Comparison of ENCODE assay signal across 8 cellular contexts in genomic region chr6:125985967-125986294, GRCh38. TPM values are rescaled to one million over a fixed set of nuclear protein-coding genes. Genes with fewer than 3 reads are reported as not detected.
DNase-seq lines count a peak whose midpoint lies in the region; ATAC-seq and TF ChIP-seq lines count a peak whose summit lies in the region.

No MANE protein-coding gene starts in this region.

- ATAC-seq in DND-41 (ENCODE audit: insufficient read depth, low read depth) (no peak), RWPE2 (ENCODE audit: low read depth) (no peak; the same call in 2 of the 3 replicates), right cardiac atrium (no peak), HG03378 (IDR thresholded peaks at IDR 0.05; ENCODE audit: unreplicated experiment) (no peak)
- ATAC-seq in stimulated activated naive CD8-positive, alpha-beta T cell treated with anti-CD3 and anti-CD28 coated beads, Interleukin-15, Interleukin-2, amounts not matched to agents 100 U/mL and 50 U/mL, for 24 hours: no peak

- peak overlapping the region; percentile 87 for H2AFZ ChIP-seq in DND-41 (ENCODE audit: low read depth, low read length)

- DNase-seq in DND-41 (no peak), RWPE2 (ENCODE audit: low spot score) (no peak), right cardiac atrium (no peak), NAMALWA (ENCODE audit: low spot score) (no peak), kidney tubule cell (ENCODE audit: low spot score) (no peak)
- DNase-seq in stimulated activated naive CD8-positive, alpha-beta T cell treated with anti-CD3 and anti-CD28 coated beads, Interleukin-15, Interleukin-2, amounts not matched to agents 100 U/mL and 50 U/mL, for 24 hours: no peak

- H3K27me3 ChIP-seq in DND-41 (ENCODE audit: insufficient read depth, low read length, poor library complexity) (no peaks in the 10 kb centered on the region), RWPE2 (ENCODE audit: insufficient read depth, poor library complexity, severe bottlenecking) (no peaks in the 10 kb centered on the region), right cardiac atrium (ENCODE audit: control insufficient read depth, insufficient read depth) (no peaks in the 10 kb centered on the region), skeletal muscle satellite cell (ENCODE audit: control insufficient read depth, insufficient read depth, low read length) (no peaks in the 10 kb centered on the region)

- H3K79me2 ChIP-seq in DND-41 (ENCODE audit: insufficient read depth, low read length): peaks cover 20% of the 10 kb centered on the region

- TF ChIP-seq CTCF in DND-41 (IDR thresholded peaks at IDR 0.05; ENCODE audit: borderline replicate concordance, extremely low read depth, low read length, poor library complexity, severe bottlenecking): no peak
- no peak for TF ChIP-seq CTCF in RWPE2 (IDR thresholded peaks at IDR 0.05; ENCODE audit: poor library complexity, severe bottlenecking)

- H3K36me3 ChIP-seq in DND-41 (ENCODE audit: insufficient read depth, low read length) (peaks cover 10% of the 10 kb centered on the region; the same call in 1 of the 2 replicates), RWPE2 (ENCODE audit: low read depth) (no peaks in the 10 kb centered on the region; the same call in 1 of the 2 replicates), skeletal muscle satellite cell (ENCODE audit: insufficient read depth, low read length) (no peaks in the 10 kb centered on the region)

- H3K27ac ChIP-seq in DND-41 (ENCODE audit: low read length) (peak overlapping the region; percentile 52), RWPE2 (ENCODE audit: poor library complexity, severe bottlenecking) (peak overlapping the region; percentile 73), right cardiac atrium (ENCODE audit: low read length) (peak overlapping the region; percentile 75)

- 8% methylated on average over 3 of the region's 3 CpGs for WGBS in right cardiac atrium

- H3K4me1 ChIP-seq in DND-41 (ENCODE audit: insufficient read depth, low read length) (peaks cover 31% of the 10 kb centered on the region), RWPE2 (ENCODE audit: insufficient read depth, poor library complexity, severe bottlenecking) (peaks cover 19% of the 10 kb centered on the region), right cardiac atrium (ENCODE audit: control insufficient read depth, insufficient read depth, low read length) (no peaks in the 10 kb centered on the region), skeletal muscle satellite cell (ENCODE audit: control insufficient read depth, insufficient read depth, low read length) (peaks cover 24% of the 10 kb centered on the region)

- H3K4me3 ChIP-seq in DND-41 (ENCODE audit: low read depth in 1 of 2, low read length in 2 of 2): peak overlapping the region; percentile 19 to 75; a peak in 3 of 4 replicates
- H3K4me3 ChIP-seq in RWPE2 (ENCODE audit: severe bottlenecking): peak overlapping the region; percentile 74
- H3K4me3 ChIP-seq in right cardiac atrium (ENCODE audit: low read length): peak overlapping the region; percentile 89
- H3K4me3 ChIP-seq in skeletal muscle satellite cell (ENCODE audit: low read length): peak overlapping the region; percentile 97

- intact Hi-C loops in right cardiac atrium (cut with DNase I): no loop called here

- H3K4me2 ChIP-seq in DND-41 (ENCODE audit: insufficient read depth, low read length): peak overlapping the region; percentile 68
- peak overlapping the region; percentile 85 for H3K4me2 ChIP-seq in skeletal muscle satellite cell (ENCODE audit: low read length)

- H3K9me3 ChIP-seq in DND-41 (ENCODE audit: insufficient read depth, low read length, severe bottlenecking) (no peaks in the 10 kb centered on the region), RWPE2 (ENCODE audit: severe bottlenecking) (no peaks in the 10 kb centered on the region), right cardiac atrium (ENCODE audit: control insufficient read depth, low read length) (no peaks in the 10 kb centered on the region), skeletal muscle satellite cell (replicated peaks; ENCODE audit: low read length) (no peaks in the 10 kb centered on the region)

- no peaks in the 10 kb centered on the region for H4K20me1 ChIP-seq in DND-41 (ENCODE audit: insufficient read depth, low read length)

- H3K9ac ChIP-seq in DND-41 (ENCODE audit: low read depth, low read length): peak overlapping the region; percentile 52
- peak overlapping the region; percentile 87 for H3K9ac ChIP-seq in skeletal muscle satellite cell (ENCODE audit: low read depth, low read length)

RNA-seq across cellular contexts. Expression of gene TRMT11, which starts 0.4 kb away (rescaled TPM):
- total RNA-seq in right cardiac atrium: 10 to 100 TPM; 12.0 to 15.6 (median 15.0) TPM
- 12.7 TPM for polyA plus RNA-seq in right cardiac atrium
- 17.9 and 31.4 TPM in 2 replicates for total RNA-seq in skeletal muscle satellite cell (2012; rRNA removed)

RNA-seq across cellular contexts. Expression of gene HINT3, which starts 29.4 kb away (rescaled TPM):
- total RNA-seq in right cardiac atrium: 10 to 100 TPM; 27.4 to 31.0 (median 28.3) TPM
- 13.0 TPM for polyA plus RNA-seq in right cardiac atrium
- 11.1 and 15.5 TPM in 2 replicates for total RNA-seq in skeletal muscle satellite cell (2012; rRNA removed)

Comparison
In these comparisons a context has a peak if more than half of its experiments do, and no peak if none do; other contexts are left out.
1. H3K4me3 ChIP-seq: peak in every context shown above with its lines; median percentile 97 in skeletal muscle satellite cell; 89 in right cardiac atrium; 74 in RWPE2; 47 in DND-41.